In the genomic region with DNA sequence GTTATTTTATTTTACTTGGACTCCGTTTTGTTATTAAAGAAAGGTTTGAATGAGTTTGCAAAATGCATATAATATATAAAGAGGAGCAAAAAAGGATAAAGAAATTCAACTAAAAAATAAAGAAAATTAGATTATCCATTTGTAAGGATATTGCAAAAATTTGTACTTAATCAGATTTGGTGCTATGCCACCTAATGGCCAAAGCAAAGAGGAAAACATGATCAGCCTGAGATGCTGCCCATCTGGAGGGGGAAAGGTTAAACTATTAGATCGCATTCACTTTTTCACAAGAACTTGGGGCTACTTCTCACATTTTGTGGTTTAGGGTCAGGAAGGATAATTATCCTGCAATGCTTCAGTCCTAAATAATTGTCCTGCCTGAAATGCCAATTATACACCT, we compare ENCODE assay signal across 26 cellular contexts.
DNase-seq lines count a peak whose midpoint lies in the region; ATAC-seq, FAIRE-seq and TF ChIP-seq lines count a peak whose summit lies in the region.
"Had no signal": no experiment of that assay in that cellular context is flagged by ENCODE, and none has a peak within 500 bp of the region (broad histone marks: within the 10 kb centered on the region; RNA-seq: fewer than 3 reads in every experiment).

No MANE protein-coding gene starts in this region.

- no peak overlapping the region for H3K27ac ChIP-seq in H1 (ENCODE audit: low read depth, low read length)
- H3K27ac ChIP-seq in neural progenitor cell, result no peak overlapping the region
- H3K27ac ChIP-seq: PC-9, tibial nerve had no signal

- peaks cover 6% of the 10 kb centered on the region for H3K4me1 Mint-ChIP-seq in neural progenitor cell

- peaks cover 17% of the 10 kb centered on the region for H3K9me3 Mint-ChIP-seq in neural progenitor cell
- H3K9me3 Mint-ChIP-seq: activated T-cell treated with anti-CD3 and anti-CD28 coated beads, Interleukin-2, amount 50 U/mL, for 4 hours; effector memory CD8-positive, alpha-beta T cell had no signal

- no peak overlapping the region for H2BK20ac ChIP-seq in H1 (ENCODE audit: low read length)

- TF ChIP-seq EP300 in H1 (IDR thresholded peaks at IDR 0.05; ENCODE audit: borderline replicate concordance in 1 of 2, low read depth in 2 of 2, low read length in 2 of 2), result no peak

- H3K23me2 ChIP-seq in H1 (ENCODE audit: low read depth, low read length), result no peaks in the 10 kb centered on the region

- H2BK15ac ChIP-seq in H1 (ENCODE audit: low read length), result no peak overlapping the region

- FAIRE-seq in H1 (lab: Jason Lieb, UNC), result no peak
- FAIRE-seq: GM19239 had no signal

- H3K9me3 ChIP-seq in H1 (ENCODE audit: insufficient read depth in 2 of 2, low read depth in 1 of 2, low read length in 1 of 2) (peaks cover 14 to 19% of the 10 kb centered on the region in 2 experiments), neural progenitor cell (ENCODE audit: low read depth) (no peaks in the 10 kb centered on the region)
- H3K9me3 ChIP-seq: HAP-1 had no signal

- no peak overlapping the region for H3K4ac ChIP-seq in H1 (replicated peaks; ENCODE audit: insufficient read length, low read depth, low read length)

- no peak overlapping the region for H4K8ac ChIP-seq in H1 (ENCODE audit: extremely low read depth, insufficient read depth, low read length)

- TF ChIP-seq CTCF in GM12872 (IDR thresholded peaks at IDR 0.05; ENCODE audit: insufficient read depth, low read depth, low read length) (peak; percentile 42; the same call in 2 of the 3 replicates), LNCaP clone FGC (IDR thresholded peaks at IDR 0.05; ENCODE audit: control insufficient read depth, extremely low read depth, insufficient read depth) (peak; percentile 29; the same call in 1 of the 2 replicates), H1 (IDR thresholded peaks at IDR 0.05; ENCODE audit: control extremely low read depth in 1 of 3, insufficient read depth in 1 of 3, low read depth in 1 of 3, low read length in 3 of 3) (peak in 1 of 3 experiments; percentile 27; a peak in 1 of 4 replicates), neural progenitor cell (IDR thresholded peaks at IDR 0.05) (peak; percentile 20)

- no peak overlapping the region for H3K27ac Mint-ChIP-seq in neural progenitor cell
- H3K27ac Mint-ChIP-seq: effector memory CD8-positive, alpha-beta T cell; T-helper 2 cell treated with Interferon-gamma antibody and Interleukin-4, amounts not matched to agents 5 μg/mL and 100 μg/mL, for 36 hours; WTC11 had no signal

- H3K79me1 ChIP-seq in H1 (ENCODE audit: low read depth, low read length), result no peaks in the 10 kb centered on the region

- ATAC-seq in HG02588 (IDR thresholded peaks at IDR 0.05; ENCODE audit: unreplicated experiment) (no peak), HG02885 (IDR thresholded peaks at IDR 0.05; ENCODE audit: poor library complexity, unreplicated experiment) (no peak)
- ATAC-seq: activated T-cell treated with anti-CD3 and anti-CD28 coated beads, Interleukin-2, amount 50 U/mL, for 4 hours; effector memory CD8-positive, alpha-beta T cell; naive thymus-derived CD4-positive, alpha-beta T cell; stimulated activated naive CD8-positive, alpha-beta T cell treated with anti-CD3 and anti-CD28 coated beads, Interleukin-15, Interleukin-2, amounts not matched to agents 100 U/mL and 50 U/mL, for 24 hours had no signal

- H3K9ac ChIP-seq in H1 (replicated peaks in 1 of 4; ENCODE audit: extremely low read depth in 1 of 4, low read depth in 3 of 4, low read length in 3 of 4) (no peak overlapping the region), neural progenitor cell (no peak overlapping the region)

- peaks cover 8% of the 10 kb centered on the region for H3F3A ChIP-seq in neural progenitor cell (ENCODE audit: low read depth)

- H2AFZ ChIP-seq in H1 (ENCODE audit: low read length), result no peak overlapping the region
- no peak overlapping the region for H2AFZ ChIP-seq in neural progenitor cell (replicated peaks)
- H2AFZ ChIP-seq: PC-9 had no signal

- peaks cover 2% of the 10 kb centered on the region for H3K27me3 Mint-ChIP-seq in neural progenitor cell (ENCODE audit: insufficient read depth, low read depth)
- H3K27me3 Mint-ChIP-seq: naive thymus-derived CD4-positive, alpha-beta T cell had no signal

- H2BK12ac ChIP-seq in H1 (ENCODE audit: low read depth, low read length), result no peak overlapping the region

- H2AK5ac ChIP-seq in H1 (ENCODE audit: low read depth, low read length), result no peak overlapping the region

- CTCF ChIA-PET in H1 (lab: Charles Lee; ENCODE audit: partially characterized antibody), result interaction anchor here (1.0 to 1.4 kb wide), 2 partner anchors 12 to 63 kb away, joined by 3 to 4 read pairs; no protein-coding TSS in a partner anchor

- H3K4me3 Mint-ChIP-seq in neural progenitor cell, result no peak overlapping the region
- H3K4me3 Mint-ChIP-seq: activated CD8-positive, alpha-beta T cell treated with anti-CD3 and anti-CD28 coated beads, Interleukin-2, amount 10 ng/mL, durations not matched to agents 7 days and 5 days; activated T-cell treated with anti-CD3 and anti-CD28 coated beads, Interleukin-2, amount 50 U/mL, for 4 hours; effector memory CD8-positive, alpha-beta T cell; naive thymus-derived CD4-positive, alpha-beta T cell; T-helper 2 cell treated with Interferon-gamma antibody and Interleukin-4, amounts not matched to agents 5 μg/mL and 100 μg/mL, for 36 hours; WTC11 had no signal

- H3K36me3 ChIP-seq in H1 (ENCODE audit: control insufficient read depth in 2 of 4, insufficient read depth in 4 of 4, low read length in 3 of 4), result no peaks in the 10 kb centered on the region; a peak in 1 of 8 replicates
- no peaks in the 10 kb centered on the region for H3K36me3 ChIP-seq in neural progenitor cell
- H3K36me3 ChIP-seq: HAP-1, tibial nerve had no signal

- H2BK5ac ChIP-seq in H1 (ENCODE audit: low read depth, low read length), result no peak overlapping the region

- H2BK120ac ChIP-seq in H1 (replicated peaks; ENCODE audit: low read depth, low read length), result no peak overlapping the region

- POLR2A ChIA-PET in H1 (lab: Charles Lee; ENCODE audit: partially characterized antibody), result no interaction called here

- H3K18ac ChIP-seq in H1 (ENCODE audit: extremely low read depth, low read length), result no peak overlapping the region

- H3K79me2 ChIP-seq in H1 (ENCODE audit: control insufficient read depth in 1 of 2, insufficient read depth in 2 of 2, low read length in 2 of 2), result no peaks in the 10 kb centered on the region
- H3K79me2 ChIP-seq in neural progenitor cell (ENCODE audit: low read depth), result no peaks in the 10 kb centered on the region

- H4K5ac ChIP-seq in H1 (ENCODE audit: insufficient read length, low read depth, low read length), result no peak overlapping the region

- H3K23ac ChIP-seq in H1 (ENCODE audit: insufficient read length), result no peak overlapping the region

- H3K4me2 ChIP-seq in H1 (ENCODE audit: insufficient read depth in 1 of 2, low read depth in 2 of 2, low read length in 2 of 2) (no peak overlapping the region), neural progenitor cell (no peak overlapping the region)
- H3K4me2 ChIP-seq: PC-9 had no signal

- H3K4me3 ChIP-seq in LNCaP clone FGC (ENCODE audit: low read depth, low read length) (no peak overlapping the region), H1 (ENCODE audit: extremely low read depth in 1 of 4, insufficient read depth in 2 of 4, low read depth in 3 of 4, low read length in 4 of 4) (no peak overlapping the region), neural progenitor cell (no peak overlapping the region)
- H3K4me3 ChIP-seq: HAP-1, PC-9, tibial nerve had no signal

- TF ChIP-seq RAD21 in H1 (IDR thresholded peaks at IDR 0.05 in 1 of 2, conservative IDR thresholded peaks at IDR 0.05 in 1 of 2; ENCODE audit: low read depth in 2 of 2, low read length in 2 of 2), result peak; percentile 10 to 13; a peak in 2 of 4 replicates

- WGBS in H1 (ENCODE audit: extremely low coverage in 1 of 2, insufficient coverage in 1 of 2, insufficient read length in 1 of 2, insufficient replicate concordance in 2 of 2, low coverage in 1 of 2, low lambda C conversion rate in 2 of 2, missing lambda C conversion rate in 1 of 2), 2 experiments, result 89% methylated on average over 2 of the region's 2 CpGs; no CpG with 5 or more reads in 1 of the 2 experiments

- no peaks in the 10 kb centered on the region for H3K27me3 ChIP-seq in H1 (replicated peaks in 1 of 4; ENCODE audit: control insufficient read depth in 3 of 4, extremely low read depth in 1 of 4, insufficient read depth in 3 of 4, low read length in 3 of 4)
- no peaks in the 10 kb centered on the region for H3K27me3 ChIP-seq in neural progenitor cell
- H3K27me3 ChIP-seq: tibial nerve had no signal

- no peaks in the 10 kb centered on the region for H4K20me1 ChIP-seq in H1 (replicated peaks in 1 of 2; ENCODE audit: control insufficient read depth in 1 of 2, insufficient read depth in 2 of 2, low read length in 2 of 2)
- H4K20me1 ChIP-seq in neural progenitor cell (ENCODE audit: low read depth), result no peaks in the 10 kb centered on the region

- no peak overlapping the region for H3K56ac ChIP-seq in H1 (replicated peaks; ENCODE audit: insufficient read length, low read depth, low read length)

- H3K14ac ChIP-seq in H1 (ENCODE audit: insufficient read length), result no peak overlapping the region

- no peak for TF ChIP-seq POLR2A in H1 (IDR thresholded peaks at IDR 0.05; ENCODE audit: control extremely low read depth in 1 of 2, low read depth in 2 of 2, low read length in 2 of 2)

- H3K4me1 ChIP-seq in H1 (replicated peaks in 1 of 4; ENCODE audit: control insufficient read depth in 3 of 4, insufficient read depth in 4 of 4, low read length in 3 of 4) (peaks cover 0 to 4% (median 0%) of the 10 kb centered on the region in 4 experiments; a peak in 2 of 7 replicates), neural progenitor cell (peaks cover 12% of the 10 kb centered on the region)
- H3K4me1 ChIP-seq: HAP-1, tibial nerve had no signal

- H3K36me3 Mint-ChIP-seq in neural progenitor cell, result peaks cover 5% of the 10 kb centered on the region

- H4K91ac ChIP-seq in H1 (replicated peaks; ENCODE audit: insufficient read length, low read length), result no peak overlapping the region

- no peak for DNase-seq in LNCaP clone FGC (ENCODE audit: low read depth)
- DNase-seq in H1 (ENCODE audit: low read depth in 1 of 2, low spot score in 2 of 2), result no peak
- DNase-seq in neural progenitor cell (ENCODE audit: low spot score), result no peak
- no peak for DNase-seq in activated CD4-positive, CD25-positive, alpha-beta regulatory T cell treated with anti-CD3 and anti-CD28 coated beads, Interleukin-2, amount 50 U/mL, for 72 hours
- DNase-seq: activated naive CD4-positive, alpha-beta T cell treated with anti-CD3 and anti-CD28 coated beads, Interleukin-2, amount 50 U/mL, for 16 hours; activated T-cell treated with anti-CD3 and anti-CD28 coated beads, Interleukin-2, amount 50 U/mL, for 4 hours; aorta; cerebellar nuclear complex; effector memory CD8-positive, alpha-beta T cell; IMR-90; kidney glomerular epithelial cell; mesenchymal stem cell; NCI-H2029; PC-9; posterior cingulate gyrus; stimulated activated naive CD8-positive, alpha-beta T cell treated with anti-CD3 and anti-CD28 coated beads, Interleukin-15, Interleukin-2, amounts not matched to agents 100 U/mL and 50 U/mL, for 24 hours had no signal

TF ChIP-seq in H1, 55 proteins besides CTCF, POLR2A, EP300 and RAD21 (continues in another document):
- TF ChIP-seq BCL11A (IDR thresholded peaks at IDR 0.05; ENCODE audit: low read depth in 2 of 2, low read length in 2 of 2) (no peak), TAF1 (IDR thresholded peaks at IDR 0.05; ENCODE audit: low read depth, low read length) (no peak)
